In genomic region chr7:74275401-74275881, GRCh38 we compare ENCODE assay signal across 11 cellular contexts. TPM values are rescaled to one million over a fixed set of nuclear protein-coding genes. Genes with fewer than 3 reads are reported as not detected.
DNase-seq lines count a peak whose midpoint lies in the region; ATAC-seq and TF ChIP-seq lines count a peak whose summit lies in the region.
"Had no signal": no experiment of that assay in that cellular context is flagged by ENCODE, and none has a peak within 500 bp of the region (broad histone marks: within the 10 kb centered on the region; RNA-seq: fewer than 3 reads in every experiment).

No MANE protein-coding gene starts in this region.

- H3K4me3 ChIP-seq in Panc1 (ENCODE audit: low read depth in 2 of 2, low read length in 2 of 2) = no peak overlapping the region
- H3K4me3 ChIP-seq in fibroblast of the aortic adventitia (ENCODE audit: low read depth, low read length) = no peak overlapping the region

- H3K9me3 ChIP-seq in Panc1 (ENCODE audit: control insufficient read depth, insufficient read depth, low read depth, low read length) = no peaks in the 10 kb centered on the region

- H3K36me3 Mint-ChIP-seq in activated CD8-positive, alpha-beta T cell treated with anti-CD3 and anti-CD28 coated beads for 36 hours (ENCODE audit: low read depth) = no peaks in the 10 kb centered on the region
- H3K36me3 Mint-ChIP-seq in activated CD8-positive, alpha-beta T cell treated with anti-CD3 and anti-CD28 coated beads, Interleukin-2, amount 10 ng/mL, durations not matched to agents 7 days and 5 days (ENCODE audit: low read depth) = no peaks in the 10 kb centered on the region
- H3K36me3 Mint-ChIP-seq in T-helper 2 cell treated with Interferon-gamma antibody and Interleukin-4, amounts not matched to agents 5 μg/mL and 100 μg/mL, for 36 hours (ENCODE audit: low read depth) = no peaks in the 10 kb centered on the region
- H3K36me3 Mint-ChIP-seq: activated naive CD8-positive, alpha-beta T cell treated with anti-CD3 and anti-CD28 coated beads, Interleukin-2, amount 10 ng/mL, durations not matched to agents 7 days and 5 days had no signal

- H3K27ac ChIP-seq in Panc1 (ENCODE audit: low read length) = peak overlapping the region; percentile 72
- peak overlapping the region; percentile 21 for H3K27ac ChIP-seq in substantia nigra (ENCODE audit: low read depth, low read length, poor library complexity, severe bottlenecking)

- ATAC-seq in activated CD8-positive, alpha-beta T cell treated with anti-CD3 and anti-CD28 coated beads for 36 hours = peak; percentile 56
- no peak for ATAC-seq in activated CD8-positive, alpha-beta T cell treated with anti-CD3 and anti-CD28 coated beads, Interleukin-2, amount 10 ng/mL, durations not matched to agents 7 days and 5 days
- ATAC-seq in Panc1 (peak; percentile 10), GM21423 (IDR thresholded peaks at IDR 0.05; ENCODE audit: unreplicated experiment) (no peak)

- in situ Hi-C loops in Panc1 (cut with HindIII; ENCODE audit: low pct_unique_long_range_greater_than_20kb, low sequenced_read_pairs) = no loop called here

- no peaks in the 10 kb centered on the region for H3K27me3 ChIP-seq in Panc1 (ENCODE audit: control insufficient read depth, insufficient read depth, low read length)

- no peaks in the 10 kb centered on the region for H3K9me3 Mint-ChIP-seq in activated CD8-positive, alpha-beta T cell treated with anti-CD3 and anti-CD28 coated beads for 36 hours
- no peaks in the 10 kb centered on the region for H3K9me3 Mint-ChIP-seq in activated CD8-positive, alpha-beta T cell treated with anti-CD3 and anti-CD28 coated beads, Interleukin-2, amount 10 ng/mL, durations not matched to agents 7 days and 5 days (ENCODE audit: insufficient read depth)
- H3K9me3 Mint-ChIP-seq in T-helper 2 cell treated with Interferon-gamma antibody and Interleukin-4, amounts not matched to agents 5 μg/mL and 100 μg/mL, for 36 hours = no peaks in the 10 kb centered on the region
- H3K9me3 Mint-ChIP-seq: activated naive CD8-positive, alpha-beta T cell treated with anti-CD3 and anti-CD28 coated beads, Interleukin-2, amount 10 ng/mL, durations not matched to agents 7 days and 5 days had no signal

- BruUV-seq in Panc1 (replicated peaks; lab: Mats Ljungman, UMichigan) = no TSS peak

- peak; percentile 57 for TF ChIP-seq CTCF in activated CD8-positive, alpha-beta T cell treated with anti-CD3 and anti-CD28 coated beads for 36 hours (IDR thresholded peaks at IDR 0.05)
- TF ChIP-seq CTCF in Panc1 (IDR thresholded peaks at IDR 0.05) (peak; percentile 95), fibroblast of the aortic adventitia (IDR thresholded peaks at IDR 0.05; ENCODE audit: insufficient read depth, low read length) (peak; percentile 55)

- H3K36me3 ChIP-seq in Panc1 (ENCODE audit: control insufficient read depth, insufficient read depth, low read length) = no peaks in the 10 kb centered on the region

- H3K4me1 Mint-ChIP-seq in activated CD8-positive, alpha-beta T cell treated with anti-CD3 and anti-CD28 coated beads for 36 hours (ENCODE audit: low read depth) = peaks cover 15% of the 10 kb centered on the region
- peaks cover 18% of the 10 kb centered on the region for H3K4me1 Mint-ChIP-seq in activated CD8-positive, alpha-beta T cell treated with anti-CD3 and anti-CD28 coated beads, Interleukin-2, amount 10 ng/mL, durations not matched to agents 7 days and 5 days (ENCODE audit: low read depth)
- peaks cover 9% of the 10 kb centered on the region for H3K4me1 Mint-ChIP-seq in T-helper 2 cell treated with Interferon-gamma antibody and Interleukin-4, amounts not matched to agents 5 μg/mL and 100 μg/mL, for 36 hours (ENCODE audit: low read depth)

- no peaks in the 10 kb centered on the region for H3K27me3 Mint-ChIP-seq in activated CD8-positive, alpha-beta T cell treated with anti-CD3 and anti-CD28 coated beads for 36 hours
- H3K27me3 Mint-ChIP-seq in activated CD8-positive, alpha-beta T cell treated with anti-CD3 and anti-CD28 coated beads, Interleukin-2, amount 10 ng/mL, durations not matched to agents 7 days and 5 days (ENCODE audit: low read depth) = no peaks in the 10 kb centered on the region
- H3K27me3 Mint-ChIP-seq in T-helper 2 cell treated with Interferon-gamma antibody and Interleukin-4, amounts not matched to agents 5 μg/mL and 100 μg/mL, for 36 hours (ENCODE audit: low read depth) = no peaks in the 10 kb centered on the region

- POLR2A ChIA-PET in activated CD8-positive, alpha-beta T cell treated with anti-CD3 and anti-CD28 coated beads for 36 hours (lab: Charles Lee) = no interaction called here
- POLR2A ChIA-PET in activated CD8-positive, alpha-beta T cell treated with anti-CD3 and anti-CD28 coated beads, Interleukin-2, amount 10 ng/mL, durations not matched to agents 7 days and 5 days (lab: Charles Lee) = no interaction called here
- POLR2A ChIA-PET in Panc1 (lab: Charles Lee) = interaction anchor here (0.6 to 0.8 kb wide), 3 partner anchors 11 to 69 kb away, joined by 3 to 10 read pairs (median 8); no protein-coding TSS in a partner anchor

- H3K4me3 Mint-ChIP-seq in activated CD8-positive, alpha-beta T cell treated with anti-CD3 and anti-CD28 coated beads for 36 hours = no peak overlapping the region
- H3K4me3 Mint-ChIP-seq in activated CD8-positive, alpha-beta T cell treated with anti-CD3 and anti-CD28 coated beads, Interleukin-2, amount 10 ng/mL, durations not matched to agents 7 days and 5 days = no peak overlapping the region
- no peak overlapping the region for H3K4me3 Mint-ChIP-seq in T-helper 2 cell treated with Interferon-gamma antibody and Interleukin-4, amounts not matched to agents 5 μg/mL and 100 μg/mL, for 36 hours
- H3K4me3 Mint-ChIP-seq: activated naive CD8-positive, alpha-beta T cell treated with anti-CD3 and anti-CD28 coated beads, Interleukin-2, amount 10 ng/mL, durations not matched to agents 7 days and 5 days had no signal

- no peak overlapping the region for H3K27ac Mint-ChIP-seq in activated CD8-positive, alpha-beta T cell treated with anti-CD3 and anti-CD28 coated beads for 36 hours
- H3K27ac Mint-ChIP-seq in activated CD8-positive, alpha-beta T cell treated with anti-CD3 and anti-CD28 coated beads, Interleukin-2, amount 10 ng/mL, durations not matched to agents 7 days and 5 days = no peak overlapping the region
- H3K27ac Mint-ChIP-seq in T-helper 2 cell treated with Interferon-gamma antibody and Interleukin-4, amounts not matched to agents 5 μg/mL and 100 μg/mL, for 36 hours = no peak overlapping the region
- H3K27ac Mint-ChIP-seq: activated naive CD8-positive, alpha-beta T cell treated with anti-CD3 and anti-CD28 coated beads, Interleukin-2, amount 10 ng/mL, durations not matched to agents 7 days and 5 days had no signal

- CTCF ChIA-PET in activated CD8-positive, alpha-beta T cell treated with anti-CD3 and anti-CD28 coated beads for 36 hours (lab: Charles Lee) = interaction anchor here (0.7 to 2.2 kb wide), 10 partner anchors 9 to 218 kb away, joined by 3 to 19 read pairs (median 4); partner anchors contain the start of gene CLIP2
- CTCF ChIA-PET in activated CD8-positive, alpha-beta T cell treated with anti-CD3 and anti-CD28 coated beads, Interleukin-2, amount 10 ng/mL, durations not matched to agents 7 days and 5 days (lab: Charles Lee) = interaction anchor here (1.0 to 2.1 kb wide), 6 partner anchors 10 to 127 kb away, joined by 3 to 20 read pairs (median 4); no protein-coding TSS in a partner anchor
- CTCF ChIA-PET in Panc1 (lab: Charles Lee) = interaction anchor here (0.6 to 2.2 kb wide), 9 partner anchors 9 to 644 kb away, joined by 3 to 19 read pairs (median 4); partner anchors contain the start of genes ABHD11, CLIP2 and RFC2

- intact Hi-C loops in activated CD8-positive, alpha-beta T cell treated with anti-CD3 and anti-CD28 coated beads for 36 hours (cut with micrococcal nuclease) = loop anchor here (5.0 to 10.0 kb wide), 2 partner anchors 109 to 193 kb away; partner anchors contain the start of gene LIMK1
- intact Hi-C loops in Panc1 (cut with micrococcal nuclease; ENCODE audit: unreplicated experiment) = loop anchor here (5.0 kb wide), 1 partner anchor 127 kb away; no protein-coding TSS in a partner anchor

- peaks cover 56% of the 10 kb centered on the region for H3K4me1 ChIP-seq in Panc1 (ENCODE audit: control insufficient read depth, insufficient read depth, low read length)

- peak; percentile 19 for DNase-seq in activated CD8-positive, alpha-beta T cell treated with anti-CD3 and anti-CD28 coated beads for 36 hours
- no peak for DNase-seq in activated CD8-positive, alpha-beta T cell treated with anti-CD3 and anti-CD28 coated beads, Interleukin-2, amount 10 ng/mL, durations not matched to agents 7 days and 5 days
- no peak for DNase-seq in Panc1 (ENCODE audit: low read depth, low spot score)
- DNase-seq in fibroblast of the aortic adventitia (ENCODE audit: low read depth) = no peak
- peak in 1 of 49 donors; percentile 16 for DNase-seq in substantia nigra (lab: John Stamatoyannopoulos, UW)
- no peak for DNase-seq in activated naive CD4-positive, alpha-beta T cell treated with anti-CD3 and anti-CD28 coated beads, Interleukin-2, amount 50 U/mL, for 16 hours
- no peak for DNase-seq in T-helper 2 cell treated with Interferon-gamma antibody and Interleukin-4, amounts not matched to agents 5 μg/mL and 100 μg/mL, for 36 hours (ENCODE audit: low spot score)
- DNase-seq: activated naive CD8-positive, alpha-beta T cell treated with anti-CD3 and anti-CD28 coated beads, Interleukin-2, amount 10 ng/mL, durations not matched to agents 7 days and 5 days; DMS153; stimulated activated naive CD4-positive, alpha-beta T cell had no signal

RNA-seq across cellular contexts. Expression of gene CLIP2, which starts 13.8 kb away (rescaled TPM):
- 1 to 10 TPM; 1.3 to 1.4 TPM for total RNA-seq in activated CD8-positive, alpha-beta T cell treated with anti-CD3 and anti-CD28 coated beads for 36 hours
- 1 to 10 TPM; 1.5 to 1.7 TPM for total RNA-seq in activated CD8-positive, alpha-beta T cell treated with anti-CD3 and anti-CD28 coated beads, Interleukin-2, amount 10 ng/mL, durations not matched to agents 7 days and 5 days
- total RNA-seq in Panc1 (2021; ENCODE audit: unreplicated experiment) (39.9 TPM), fibroblast of the aortic adventitia (ENCODE audit: low replicate concordance) (31.9 and 89.9 TPM in 2 replicates)
- polyA plus RNA-seq in Panc1 (2012; ENCODE audit: insufficient read length) = 47.7 TPM

RNA-seq across cellular contexts. Expression of gene RFC2, which starts 21.2 kb away (rescaled TPM):
- 10 to 100 TPM; 90.7 to 91.8 TPM for total RNA-seq in activated CD8-positive, alpha-beta T cell treated with anti-CD3 and anti-CD28 coated beads for 36 hours
- 10 to 100 TPM; 69.5 to 76.5 TPM for total RNA-seq in activated CD8-positive, alpha-beta T cell treated with anti-CD3 and anti-CD28 coated beads, Interleukin-2, amount 10 ng/mL, durations not matched to agents 7 days and 5 days
- 56.2 TPM for total RNA-seq in Panc1 (2021; ENCODE audit: unreplicated experiment)
- polyA plus RNA-seq in Panc1 (2012; ENCODE audit: insufficient read length) = 42.8 TPM
- 2.5 and 39.0 TPM in 2 replicates for total RNA-seq in fibroblast of the aortic adventitia (ENCODE audit: low replicate concordance)

Comparison
In these comparisons a context has a peak if more than half of its experiments do, and no peak if none do; other contexts are left out.
1. ATAC-seq: peak in activated CD8-positive, alpha-beta T cell treated with anti-CD3 and anti-CD28 coated beads for 36 hours (single experiment) and Panc1 (single experiment); none in activated CD8-positive, alpha-beta T cell treated with anti-CD3 and anti-CD28 coated beads, Interleukin-2, amount 10 ng/mL, durations not matched to agents 7 days and 5 days (single experiment) and GM21423 (single experiment).
2. RNA of gene CLIP2, which starts 13.8 kb away (total RNA-seq): 39.9 TPM in Panc1 (single experiment) and 31.9 to 89.9 TPM in fibroblast of the aortic adventitia; 1.5 to 1.7 TPM in activated CD8-positive, alpha-beta T cell treated with anti-CD3 and anti-CD28 coated beads, Interleukin-2, amount 10 ng/mL, durations not matched to agents 7 days and 5 days and 1.3 to 1.4 TPM in activated CD8-positive, alpha-beta T cell treated with anti-CD3 and anti-CD28 coated beads for 36 hours; every median in the first group is over 10 times any median in the second.
3. Peak in every context shown above with its lines, with median percentiles within 50 percentile points of each other: CTCF ChIP-seq.